Comparison of ENCODE assay signal across 16 cellular contexts in genomic region chr15:71716990-71717389, GRCh38.
DNase-seq lines count a peak whose midpoint lies in the region; FAIRE-seq and TF ChIP-seq lines count a peak whose summit lies in the region.
"Had no signal": no experiment of that assay in that cellular context is flagged by ENCODE, and none has a peak within 500 bp of the region (broad histone marks: within the 10 kb centered on the region; RNA-seq: fewer than 3 reads in every experiment).

No MANE protein-coding gene starts in this region.

- peaks cover 15% of the 10 kb centered on the region for H3K4me1 Mint-ChIP-seq in endothelial cell (ENCODE audit: unreplicated experiment)
- H3K4me1 Mint-ChIP-seq: activated T-helper 17 cell treated with anti-CD3 and anti-CD28 coated beads, Interleukin-2, amount 50 U/mL, for 72 hours had no signal

- H3K36me3 Mint-ChIP-seq in endothelial cell (ENCODE audit: low read depth, unreplicated experiment), result no peaks in the 10 kb centered on the region

- H3K4me1 ChIP-seq in muscle layer of duodenum (ENCODE audit: control insufficient read depth in 1 of 2, insufficient read depth in 2 of 2, low read length in 2 of 2), result no peaks in the 10 kb centered on the region

- no peaks in the 10 kb centered on the region for H3K9me3 Mint-ChIP-seq in endothelial cell (ENCODE audit: unreplicated experiment)
- H3K9me3 Mint-ChIP-seq: activated T-helper 17 cell treated with anti-CD3 and anti-CD28 coated beads, Interleukin-2, amount 50 U/mL, for 72 hours; neural crest cell had no signal

- DNase-seq in AG09309 (ENCODE audit: low read depth) (peak; percentile 14), NCI-H226 (peak; percentile 54), dedifferentiated amniotic fluid mesenchymal stem cell (ENCODE audit: extremely low spot score) (peak; percentile 43), HUDEP-2 (lab: John Stamatoyannopoulos, UW; ENCODE audit: unreplicated experiment in 76 of 76) (no peak), iPS-NIHi7 (ENCODE audit: extremely low spot score) (no peak), endothelial cell (ENCODE audit: low spot score) (no peak), frontal cortex (ENCODE audit: low spot score in 2 of 2) (no peak)
- DNase-seq: activated CD8-positive, alpha-beta T cell treated with anti-CD3 and anti-CD28 coated beads, Interleukin-2, amount 10 ng/mL, durations not matched to agents 7 days and 5 days; effector CD4-positive, alpha-beta T cell; NK-92 treated with Interleukin-12 subunit alpha and Interleukin-12 subunit beta, amount 100 ng/mL, for 24 hours had no signal

- TF ChIP-seq CTCF in AG09309 (IDR thresholded peaks at IDR 0.05; ENCODE audit: control insufficient read depth, insufficient read depth, low read depth, low read length, missing control alignments) (no peak), endothelial cell (IDR thresholded peaks at IDR 0.05; ENCODE audit: unreplicated experiment) (no peak)

- no peak overlapping the region for H3K27ac Mint-ChIP-seq in endothelial cell (ENCODE audit: unreplicated experiment)
- H3K27ac Mint-ChIP-seq: activated CD8-positive, alpha-beta T cell treated with anti-CD3 and anti-CD28 coated beads, Interleukin-2, amount 10 ng/mL, durations not matched to agents 7 days and 5 days; activated T-helper 17 cell treated with anti-CD3 and anti-CD28 coated beads, Interleukin-2, amount 50 U/mL, for 72 hours had no signal

- peak overlapping the region; percentile 2 for H3K27ac ChIP-seq in muscle layer of duodenum (ENCODE audit: low read length)
- H3K27ac ChIP-seq: hepatocyte had no signal

- no peaks in the 10 kb centered on the region for H3K36me3 ChIP-seq in muscle layer of duodenum (ENCODE audit: control insufficient read depth in 1 of 2, insufficient read depth in 2 of 2, low read length in 2 of 2)
- H3K36me3 ChIP-seq: ascending aorta had no signal

- H3K4me3 Mint-ChIP-seq in endothelial cell (ENCODE audit: unreplicated experiment), result no peak overlapping the region
- H3K4me3 Mint-ChIP-seq: activated CD8-positive, alpha-beta T cell treated with anti-CD3 and anti-CD28 coated beads, Interleukin-2, amount 10 ng/mL, durations not matched to agents 7 days and 5 days; activated T-helper 17 cell treated with anti-CD3 and anti-CD28 coated beads, Interleukin-2, amount 50 U/mL, for 72 hours; neural crest cell had no signal

- no peaks in the 10 kb centered on the region for H3K27me3 Mint-ChIP-seq in endothelial cell (ENCODE audit: unreplicated experiment)

- FAIRE-seq in frontal cortex (lab: Jason Lieb, UNC), result no peak

- no peaks in the 10 kb centered on the region for H3K27me3 ChIP-seq in muscle layer of duodenum (ENCODE audit: low read depth, low read length)
- H3K27me3 ChIP-seq: ascending aorta, hepatocyte had no signal

- no peaks in the 10 kb centered on the region for H3K9me3 ChIP-seq in muscle layer of duodenum (ENCODE audit: control insufficient read depth in 1 of 2, low read length in 2 of 2)
- H3K9me3 ChIP-seq: ascending aorta had no signal

- no peak overlapping the region for H3K4me3 ChIP-seq in AG09309 (ENCODE audit: control insufficient read depth, low read depth, low read length)
- H3K4me3 ChIP-seq in muscle layer of duodenum (ENCODE audit: low read depth in 1 of 2, low read length in 2 of 2), result no peak overlapping the region
- H3K4me3 ChIP-seq: ascending aorta, hepatocyte, skin epidermis had no signal

Comparison
In these comparisons a context has a peak if more than half of its experiments do, and no peak if none do; other contexts are left out.
1. DNase-seq: peak in AG09309 (single experiment), NCI-H226 (single experiment) and dedifferentiated amniotic fluid mesenchymal stem cell (single experiment); none in HUDEP-2 (0 of 76), iPS-NIHi7 (single experiment), endothelial cell (single experiment) and frontal cortex (0 of 2).